ENCODE assay signal across 21 cellular contexts in the genomic region with DNA sequence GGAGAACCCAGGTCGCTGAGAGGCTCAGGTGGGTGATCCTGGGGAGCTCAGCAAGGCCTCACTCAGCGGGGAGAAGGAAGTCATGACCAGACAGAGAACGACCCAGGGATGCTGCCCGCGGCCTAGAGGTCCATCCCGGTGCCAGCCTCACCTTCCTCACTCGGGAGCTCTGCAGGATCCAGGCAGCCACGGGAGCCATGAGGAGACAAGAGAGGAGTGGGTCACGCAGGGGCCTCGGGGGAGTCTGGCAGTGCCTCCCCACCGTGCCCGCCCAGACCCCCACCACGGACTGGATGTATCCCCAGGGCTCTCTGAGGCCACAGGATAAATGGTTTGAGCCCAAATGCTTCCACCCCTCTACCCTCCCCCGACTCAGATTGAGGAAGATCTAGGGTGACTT.
"Had no signal": no experiment of that assay in that cellular context is flagged by ENCODE, and none has a peak within 500 bp of the region (broad histone marks: within the 10 kb centered on the region; RNA-seq: fewer than 3 reads in every experiment).

No MANE protein-coding gene starts in this region.

- H3K27ac ChIP-seq: adrenal gland, breast epithelium had no signal

- H3K4me3 ChIP-seq: adrenal gland, breast epithelium had no signal

- H3K9me3 Mint-ChIP-seq: activated CD4-positive, alpha-beta memory T cell treated with anti-CD3 and anti-CD28 coated beads for 36 hours; activated CD4-positive, alpha-beta T cell treated with anti-CD3 and anti-CD28 coated beads, Interleukin-2, amount 10 ng/mL, durations not matched to agents 7 days and 5 days; activated naive CD8-positive, alpha-beta T cell treated with anti-CD3 and anti-CD28 coated beads, Interleukin-2, amount 10 ng/mL, durations not matched to agents 7 days and 5 days; activated T-cell treated with anti-CD3 and anti-CD28 coated beads, Interleukin-2, amount 50 U/mL, for 72 hours; activated T-helper 2 cell treated with anti-CD3 and anti-CD28 coated beads, Interferon-gamma antibody, Interleukin-2, Interleukin-4, amounts not matched to agents 10 μg/mL and 5 μg/mL and 100 μg/mL, durations not matched to agents 14 hours and 24 hours and 36 hours; WTC11 had no signal

- H3K36me3 Mint-ChIP-seq: WTC11 had no signal

- H3K27me3 ChIP-seq: adrenal gland, breast epithelium had no signal

- H3K9me3 ChIP-seq: adrenal gland, breast epithelium had no signal

- H3K27me3 Mint-ChIP-seq: activated CD4-positive, alpha-beta memory T cell treated with anti-CD3 and anti-CD28 coated beads for 36 hours; activated CD4-positive, alpha-beta T cell treated with anti-CD3 and anti-CD28 coated beads, Interleukin-2, amount 10 ng/mL, durations not matched to agents 7 days and 5 days; activated naive CD8-positive, alpha-beta T cell treated with anti-CD3 and anti-CD28 coated beads, Interleukin-2, amount 10 ng/mL, durations not matched to agents 7 days and 5 days; T-helper 17 cell had no signal

- ATAC-seq: activated T-cell treated with anti-CD3 and anti-CD28 coated beads, Interleukin-2, amount 50 U/mL, for 72 hours; T-helper 17 cell; WTC11 had no signal

- H3K4me1 ChIP-seq: adrenal gland, breast epithelium had no signal

- H3K36me3 ChIP-seq: adrenal gland, breast epithelium had no signal

- H3K27ac Mint-ChIP-seq: activated CD4-positive, alpha-beta T cell treated with anti-CD3 and anti-CD28 coated beads, Interleukin-2, amount 10 ng/mL, durations not matched to agents 7 days and 5 days; activated naive CD8-positive, alpha-beta T cell treated with anti-CD3 and anti-CD28 coated beads, Interleukin-2, amount 10 ng/mL, durations not matched to agents 7 days and 5 days; activated T-cell treated with anti-CD3 and anti-CD28 coated beads, Interleukin-2, amount 50 U/mL, for 72 hours; activated T-helper 2 cell treated with anti-CD3 and anti-CD28 coated beads, Interferon-gamma antibody, Interleukin-2, Interleukin-4, amounts not matched to agents 10 μg/mL and 5 μg/mL and 100 μg/mL, durations not matched to agents 14 hours and 24 hours and 36 hours; T-helper 17 cell had no signal

- DNase-seq: activated CD4-positive, alpha-beta memory T cell treated with anti-CD3 and anti-CD28 coated beads for 36 hours; activated CD4-positive, alpha-beta T cell treated with anti-CD3 and anti-CD28 coated beads, Interleukin-2, amount 10 ng/mL, durations not matched to agents 7 days and 5 days; activated CD8-positive, alpha-beta memory T cell treated with anti-CD3 and anti-CD28 coated beads for 24 hours; activated naive CD4-positive, alpha-beta T cell treated with anti-CD3 and anti-CD28 coated beads, Interleukin-2, amount 50 U/mL, for 16 hours; activated naive CD8-positive, alpha-beta T cell treated with anti-CD3 and anti-CD28 coated beads, Interleukin-2, amount 10 ng/mL, durations not matched to agents 7 days and 5 days; activated T-cell treated with anti-CD3 and anti-CD28 coated beads, Interleukin-2, amount 50 U/mL, for 72 hours; adrenal gland; anterior cingulate cortex; Karpas-422; MM.1S; NCI-H1105; NCI-H1436; NCI-H187; NCI-H2081; NCI-H524; SIG-M5; T-helper 17 cell; T-helper 9 cell had no signal

- H3K4me3 Mint-ChIP-seq: activated CD4-positive, alpha-beta memory T cell treated with anti-CD3 and anti-CD28 coated beads for 36 hours; activated CD4-positive, alpha-beta T cell treated with anti-CD3 and anti-CD28 coated beads, Interleukin-2, amount 10 ng/mL, durations not matched to agents 7 days and 5 days; activated naive CD8-positive, alpha-beta T cell treated with anti-CD3 and anti-CD28 coated beads, Interleukin-2, amount 10 ng/mL, durations not matched to agents 7 days and 5 days; activated T-cell treated with anti-CD3 and anti-CD28 coated beads, Interleukin-2, amount 50 U/mL, for 72 hours; T-helper 17 cell; WTC11 had no signal
